In the genomic region with DNA sequence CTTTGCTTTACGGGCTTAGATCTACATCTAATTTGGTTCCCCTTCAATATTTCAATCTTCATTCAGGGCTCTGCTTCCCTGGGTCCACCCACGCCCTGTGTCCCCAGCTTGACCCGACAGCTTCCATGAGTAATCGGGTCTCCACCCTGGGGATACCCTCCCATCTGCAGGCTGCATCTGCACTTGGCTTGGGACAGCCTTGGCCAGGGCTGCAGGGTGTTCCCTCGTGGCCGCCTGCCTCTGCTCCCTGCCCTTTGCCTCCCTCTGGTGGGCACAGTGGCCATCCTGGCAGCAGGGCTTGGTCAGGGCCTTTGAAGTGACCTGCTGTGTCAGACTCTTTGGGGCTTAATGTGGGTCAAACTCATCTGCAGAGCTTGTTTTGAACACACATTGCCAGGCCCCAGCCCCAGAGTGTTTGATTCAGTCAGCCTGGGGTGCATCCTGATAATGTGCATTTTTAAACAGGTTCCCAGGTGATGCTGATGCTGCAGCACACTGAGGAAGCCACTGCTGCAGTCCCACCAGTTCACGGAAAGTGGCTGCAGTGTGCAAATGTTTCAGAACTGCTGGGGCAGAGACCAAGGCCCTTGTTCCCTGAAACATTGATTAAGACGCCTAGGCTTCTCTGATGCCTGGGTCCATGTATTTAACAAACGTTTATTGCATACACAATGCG, we compare ENCODE assay signal across 1 cellular context.
TF ChIP-seq lines count a peak whose summit lies in the region.

No MANE protein-coding gene starts in this region.

TF ChIP-seq in HepG2, 621 proteins besides CTCF, POLR2A, EP300 and RAD21 (continued from another document):
- TF ChIP-seq, protein P1, sequence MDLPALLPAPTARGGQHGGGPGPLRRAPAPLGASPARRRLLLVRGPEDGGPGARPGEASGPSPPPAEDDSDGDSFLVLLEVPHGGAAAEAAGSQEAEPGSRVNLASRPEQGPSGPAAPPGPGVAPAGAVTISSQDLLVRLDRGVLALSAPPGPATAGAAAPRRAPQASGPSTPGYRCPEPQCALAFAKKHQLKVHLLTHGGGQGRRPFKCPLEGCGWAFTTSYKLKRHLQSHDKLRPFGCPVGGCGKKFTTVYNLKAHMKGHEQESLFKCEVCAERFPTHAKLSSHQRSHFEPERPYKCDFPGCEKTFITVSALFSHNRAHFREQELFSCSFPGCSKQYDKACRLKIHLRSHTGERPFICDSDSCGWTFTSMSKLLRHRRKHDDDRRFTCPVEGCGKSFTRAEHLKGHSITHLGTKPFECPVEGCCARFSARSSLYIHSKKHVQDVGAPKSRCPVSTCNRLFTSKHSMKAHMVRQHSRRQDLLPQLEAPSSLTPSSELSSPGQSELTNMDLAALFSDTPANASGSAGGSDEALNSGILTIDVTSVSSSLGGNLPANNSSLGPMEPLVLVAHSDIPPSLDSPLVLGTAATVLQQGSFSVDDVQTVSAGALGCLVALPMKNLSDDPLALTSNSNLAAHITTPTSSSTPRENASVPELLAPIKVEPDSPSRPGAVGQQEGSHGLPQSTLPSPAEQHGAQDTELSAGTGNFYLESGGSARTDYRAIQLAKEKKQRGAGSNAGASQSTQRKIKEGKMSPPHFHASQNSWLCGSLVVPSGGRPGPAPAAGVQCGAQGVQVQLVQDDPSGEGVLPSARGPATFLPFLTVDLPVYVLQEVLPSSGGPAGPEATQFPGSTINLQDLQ (CRISPR knock-in tag; IDR thresholded peaks at IDR 0.05): no peak
- TF ChIP-seq CHD4 (IDR thresholded peaks at IDR 0.05; ENCODE audit: borderline replicate concordance, low read length) (no peak), KDM3A (CRISPR knock-in tag; IDR thresholded peaks at IDR 0.05; ENCODE audit: low read depth) (no peak), FOSL2 (CRISPR knock-in tag; IDR thresholded peaks at IDR 0.05) (peak; percentile 38), ELF4 (CRISPR knock-in tag; IDR thresholded peaks at IDR 0.05; ENCODE audit: borderline replicate concordance) (no peak), ZNF547 (CRISPR knock-in tag; IDR thresholded peaks at IDR 0.05) (0 out of 2 replicates have a peak, but pooled peaks have one; percentile 33), ZNF558 (CRISPR knock-in tag; IDR thresholded peaks at IDR 0.05; ENCODE audit: borderline replicate concordance) (no peak)
- TF ChIP-seq, protein P2, sequence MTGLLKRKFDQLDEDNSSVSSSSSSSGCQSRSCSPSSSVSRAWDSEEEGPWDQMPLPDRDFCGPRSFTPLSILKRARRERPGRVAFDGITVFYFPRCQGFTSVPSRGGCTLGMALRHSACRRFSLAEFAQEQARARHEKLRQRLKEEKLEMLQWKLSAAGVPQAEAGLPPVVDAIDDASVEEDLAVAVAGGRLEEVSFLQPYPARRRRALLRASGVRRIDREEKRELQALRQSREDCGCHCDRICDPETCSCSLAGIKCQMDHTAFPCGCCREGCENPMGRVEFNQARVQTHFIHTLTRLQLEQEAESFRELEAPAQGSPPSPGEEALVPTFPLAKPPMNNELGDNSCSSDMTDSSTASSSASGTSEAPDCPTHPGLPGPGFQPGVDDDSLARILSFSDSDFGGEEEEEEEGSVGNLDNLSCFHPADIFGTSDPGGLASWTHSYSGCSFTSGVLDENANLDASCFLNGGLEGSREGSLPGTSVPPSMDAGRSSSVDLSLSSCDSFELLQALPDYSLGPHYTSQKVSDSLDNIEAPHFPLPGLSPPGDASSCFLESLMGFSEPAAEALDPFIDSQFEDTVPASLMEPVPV (CRISPR knock-in tag; IDR thresholded peaks at IDR 0.05): no peak
TF ChIP-seq in HepG2: peak in this region for 25.
